ENCODE assay signal across 8 cellular contexts in the genomic region with DNA sequence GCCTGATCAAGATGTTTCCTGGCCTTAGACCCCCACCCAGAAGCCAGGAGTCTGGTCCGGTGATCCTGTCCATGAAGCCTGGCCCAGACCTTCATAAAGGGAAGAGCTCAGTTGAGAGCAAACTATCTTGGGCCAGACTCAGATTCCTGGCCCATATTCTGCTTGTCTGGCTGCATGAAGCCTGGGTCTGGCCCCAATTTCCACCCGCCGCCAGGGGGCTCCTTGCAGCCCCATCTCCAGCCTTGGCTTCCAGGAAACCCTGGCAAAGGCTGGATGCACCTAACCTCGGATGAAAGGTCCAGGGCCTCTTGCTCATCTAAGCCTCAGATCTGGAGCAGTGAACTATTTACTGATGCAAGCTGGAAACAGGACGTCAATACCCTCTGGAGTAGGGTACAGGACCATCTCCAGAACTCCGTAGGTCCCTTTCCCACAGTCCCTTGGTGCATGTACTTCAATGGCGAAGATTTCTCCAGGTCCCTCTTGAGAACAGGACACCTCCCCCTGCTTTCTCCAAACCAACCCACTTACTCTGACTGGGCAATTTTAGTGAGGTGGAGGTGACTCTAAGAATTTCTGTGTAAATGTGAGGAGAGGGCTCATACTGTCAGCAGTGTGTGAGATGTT. TPM values are rescaled to one million over a fixed set of nuclear protein-coding genes. Genes with fewer than 3 reads are reported as not detected.
DNase-seq lines count a peak whose midpoint lies in the region; ATAC-seq and TF ChIP-seq lines count a peak whose summit lies in the region.

No MANE protein-coding gene starts in this region.

- H4K91ac ChIP-seq in neuronal stem cell (ENCODE audit: low read depth, low read length, poor library complexity) = no peak overlapping the region

- no peak overlapping the region for H3K23ac ChIP-seq in neuronal stem cell (ENCODE audit: low read depth, low read length, poor library complexity)

- no peaks in the 10 kb centered on the region for H3K9me3 ChIP-seq in Loucy (ENCODE audit: insufficient read depth, low read depth, low read length)
- peaks cover 2 to 9% of the 10 kb centered on the region in 2 donors for H3K9me3 ChIP-seq in neuronal stem cell (replicated peaks in 1 of 2; ENCODE audit: control insufficient read depth in 2 of 2, insufficient read depth in 1 of 2, low read depth in 1 of 2, low read length in 2 of 2)

- H2BK15ac ChIP-seq in neuronal stem cell (ENCODE audit: low read length) = no peak overlapping the region

- no peak overlapping the region for H2BK120ac ChIP-seq in neuronal stem cell (ENCODE audit: low read depth, low read length)

- H3K4ac ChIP-seq in neuronal stem cell (ENCODE audit: low read length) = no peak overlapping the region

- in situ Hi-C loops in brain microvascular endothelial cell (cut with HindIII; ENCODE audit: low pct_ligation_motif_present, low sequenced_read_pairs) = loop anchor here (25.0 kb wide), 1 partner anchor 371 kb away; no protein-coding TSS in a partner anchor

- no peak overlapping the region for H2BK12ac ChIP-seq in neuronal stem cell (ENCODE audit: low read length)

- H3K4me2 ChIP-seq in Loucy (ENCODE audit: low read depth, low read length, poor library complexity, severe bottlenecking) (no peak overlapping the region), neuronal stem cell (ENCODE audit: insufficient read depth, low read length, poor library complexity, severe bottlenecking) (no peak overlapping the region)

- H3K9me3 Mint-ChIP-seq in activated T-cell treated with anti-CD3 and anti-CD28 coated beads, Interleukin-2, amount 50 U/mL, for 72 hours = no peaks in the 10 kb centered on the region

- H3K36me3 ChIP-seq in Loucy (ENCODE audit: insufficient read depth, low read length) = no peaks in the 10 kb centered on the region
- H3K36me3 ChIP-seq in brain microvascular endothelial cell (replicated peaks) = no peaks in the 10 kb centered on the region
- H3K36me3 ChIP-seq in neuronal stem cell (replicated peaks in 1 of 2; ENCODE audit: control insufficient read depth in 2 of 2, insufficient read depth in 2 of 2, low read length in 2 of 2) = no peaks in the 10 kb centered on the region

- H3K9ac ChIP-seq in Loucy (ENCODE audit: low read depth, low read length, poor library complexity, severe bottlenecking) (no peak overlapping the region), neuronal stem cell (ENCODE audit: low read depth, low read length, poor library complexity) (no peak overlapping the region)

- no peak for ATAC-seq in activated T-cell treated with anti-CD3 and anti-CD28 coated beads, Interleukin-2, amount 50 U/mL, for 72 hours (replicated peaks in 1 of 2)
- ATAC-seq in HG02623 (IDR thresholded peaks at IDR 0.05; ENCODE audit: unreplicated experiment) = no peak
- ATAC-seq in HG03571 (IDR thresholded peaks at IDR 0.05; ENCODE audit: unreplicated experiment) = no peak
- no peak for ATAC-seq in GM21619 (IDR thresholded peaks at IDR 0.05; ENCODE audit: unreplicated experiment)

- H3K36me3 Mint-ChIP-seq in activated T-cell treated with anti-CD3 and anti-CD28 coated beads, Interleukin-2, amount 50 U/mL, for 72 hours (ENCODE audit: insufficient read depth in 2 of 2) = peaks cover 3% of the 10 kb centered on the region in 2 donors

- WGBS in neuronal stem cell (ENCODE audit: extremely low coverage in 2 of 2, insufficient read length in 2 of 2, insufficient replicate concordance in 1 of 2), 2 donors = no CpG with 5 or more reads among the region's 7 CpGs

- H3K79me2 ChIP-seq in Loucy (ENCODE audit: insufficient read depth, low read length) = no peaks in the 10 kb centered on the region

- no peak overlapping the region for H3K18ac ChIP-seq in neuronal stem cell (ENCODE audit: low read length)

- H2BK5ac ChIP-seq in neuronal stem cell (ENCODE audit: low read length) = no peak overlapping the region

- H3K27ac ChIP-seq in brain microvascular endothelial cell (no peak overlapping the region), neuronal stem cell (replicated peaks; ENCODE audit: low read length) (no peak overlapping the region)

- no peaks in the 10 kb centered on the region for H4K20me1 ChIP-seq in Loucy (ENCODE audit: insufficient read depth, low read length, poor library complexity, severe bottlenecking)

- peaks cover 90% of the 10 kb centered on the region for H3K27me3 Mint-ChIP-seq in activated T-cell treated with anti-CD3 and anti-CD28 coated beads, Interleukin-2, amount 50 U/mL, for 72 hours (ENCODE audit: low read depth)

- H3K4me1 Mint-ChIP-seq in activated T-cell treated with anti-CD3 and anti-CD28 coated beads, Interleukin-2, amount 50 U/mL, for 72 hours (ENCODE audit: low read depth) = peaks cover 54% of the 10 kb centered on the region

- no peaks in the 10 kb centered on the region for H3K79me1 ChIP-seq in neuronal stem cell (ENCODE audit: low read depth, low read length)

- H3K9me2 ChIP-seq in Loucy (replicated peaks; ENCODE audit: low read depth, low read length) = no peaks in the 10 kb centered on the region

- H3K4me3 ChIP-seq in Loucy (ENCODE audit: low read length, poor library complexity, severe bottlenecking) (no peak overlapping the region), brain microvascular endothelial cell (ENCODE audit: low read depth, low read length) (no peak overlapping the region), neuronal stem cell (ENCODE audit: low read length in 2 of 2) (no peak overlapping the region)

- no peaks in the 10 kb centered on the region for H3F3A ChIP-seq in Loucy (ENCODE audit: low read depth)

- TF ChIP-seq CTCF in Loucy (conservative IDR thresholded peaks at IDR 0.05; ENCODE audit: low read length) (peak; percentile 61), brain microvascular endothelial cell (IDR thresholded peaks at IDR 0.05; ENCODE audit: low read depth, low read length, missing control alignments) (peak; percentile 88)

- H3K4me3 Mint-ChIP-seq in activated T-cell treated with anti-CD3 and anti-CD28 coated beads, Interleukin-2, amount 50 U/mL, for 72 hours = no peak overlapping the region

- no peak overlapping the region for H2AK5ac ChIP-seq in neuronal stem cell (ENCODE audit: low read depth, low read length)

- H2AFZ ChIP-seq in Loucy (ENCODE audit: low read length) (no peak overlapping the region), neuronal stem cell (ENCODE audit: low read length) (no peak overlapping the region)

- no peak overlapping the region for H3K27ac Mint-ChIP-seq in activated T-cell treated with anti-CD3 and anti-CD28 coated beads, Interleukin-2, amount 50 U/mL, for 72 hours

- H3K27me3 ChIP-seq in Loucy (ENCODE audit: insufficient read depth, low read length, poor library complexity, severe bottlenecking) (no peaks in the 10 kb centered on the region), brain microvascular endothelial cell (replicated peaks) (peaks cover 93% of the 10 kb centered on the region), neuronal stem cell (ENCODE audit: control insufficient read depth in 3 of 3, insufficient read depth in 3 of 3, low read depth in 1 of 3, low read length in 3 of 3) (peaks cover 57 to 99% (median 99%) of the 10 kb centered on the region in 3 experiments)

- H3K4me1 ChIP-seq in Loucy (ENCODE audit: insufficient read depth, low read length, poor library complexity, severe bottlenecking) (no peaks in the 10 kb centered on the region), neuronal stem cell (ENCODE audit: control insufficient read depth in 2 of 2, insufficient read depth in 1 of 2, low read depth in 1 of 2, low read length in 2 of 2) (peaks cover 11 to 24% of the 10 kb centered on the region in 2 donors)

- DNase-seq in activated T-cell treated with anti-CD3 and anti-CD28 coated beads, Interleukin-2, amount 50 U/mL, for 72 hours = peak; percentile 44 to 45
- no peak for DNase-seq in activated T-cell treated with anti-CD3 and anti-CD28 coated beads for 4 hours
- no peak for DNase-seq in brain microvascular endothelial cell
- peak; percentile 59 for DNase-seq in neuronal stem cell (ENCODE audit: low spot score)

- H4K8ac ChIP-seq in neuronal stem cell (ENCODE audit: low read depth, low read length) = no peak overlapping the region

- no peak overlapping the region for H3K14ac ChIP-seq in neuronal stem cell (ENCODE audit: low read length)

RNA-seq across cellular contexts. Expression of a gene that starts 5.6 kb away (rescaled TPM):
- under 1 TPM; 0.12 to 0.16 TPM for total RNA-seq in activated T-cell treated with anti-CD3 and anti-CD28 coated beads, Interleukin-2, amount 50 U/mL, for 72 hours
- 0.04 TPM for polyA plus RNA-seq in neuronal stem cell (2013, experiment 1 of 2)
- 0.04 TPM for polyA plus RNA-seq in neuronal stem cell (2013, experiment 2 of 2)

RNA-seq across cellular contexts. Expression of a gene that starts 5.6 kb away (rescaled TPM):
- not detected for total RNA-seq in activated T-cell treated with anti-CD3 and anti-CD28 coated beads, Interleukin-2, amount 50 U/mL, for 72 hours
- 0.01 TPM for polyA plus RNA-seq in neuronal stem cell (2013, experiment 1 of 2)
- not detected for polyA plus RNA-seq in neuronal stem cell (2013, experiment 2 of 2)

Comparison
In these comparisons a context has a peak if more than half of its experiments do, and no peak if none do; other contexts are left out.
1. DNase-seq: peak in activated T-cell treated with anti-CD3 and anti-CD28 coated beads, Interleukin-2, amount 50 U/mL, for 72 hours (2 of 2) and neuronal stem cell (single experiment); none in activated T-cell treated with anti-CD3 and anti-CD28 coated beads for 4 hours (single experiment) and brain microvascular endothelial cell (single experiment).